8 cellular contexts compared by ENCODE assay signal in the genomic region with DNA sequence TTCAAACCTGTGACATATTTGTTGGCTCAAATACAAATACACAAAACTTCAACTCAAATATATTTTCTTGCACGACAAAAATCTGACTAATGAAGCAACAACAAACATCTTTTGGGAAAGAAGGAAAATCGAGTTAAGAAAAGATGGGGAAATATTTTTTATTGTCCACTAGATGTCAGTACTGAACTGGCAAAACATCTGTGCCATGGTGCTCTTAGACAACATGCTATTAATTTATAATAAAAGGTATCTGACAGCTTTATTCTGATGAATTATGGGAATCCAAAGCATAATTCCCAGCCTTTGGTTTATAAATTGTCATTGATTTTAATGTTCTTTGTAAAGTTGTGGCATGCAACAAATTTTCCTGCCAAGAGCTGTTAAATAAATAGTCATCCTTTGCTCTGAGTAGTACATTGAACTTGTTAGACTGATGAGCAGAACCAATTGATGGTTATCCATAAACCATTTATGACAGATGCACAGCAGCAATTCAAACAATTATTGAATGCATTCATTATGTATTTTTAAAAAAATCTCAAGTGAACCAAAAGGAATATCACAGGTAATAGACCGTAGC.
DNase-seq lines count a peak whose midpoint lies in the region; ATAC-seq and TF ChIP-seq lines count a peak whose summit lies in the region.

No MANE protein-coding gene starts in this region.

- no peaks in the 10 kb centered on the region for H3K36me3 Mint-ChIP-seq in Calu3 (ENCODE audit: insufficient read depth, unreplicated experiment)
- H3K36me3 Mint-ChIP-seq in activated naive CD4-positive, alpha-beta T cell treated with anti-CD3 and anti-CD28 coated beads for 36 hours (ENCODE audit: low read depth) = no peaks in the 10 kb centered on the region

- no peak overlapping the region for H3K27ac Mint-ChIP-seq in Calu3 (ENCODE audit: unreplicated experiment)
- H3K27ac Mint-ChIP-seq in activated naive CD4-positive, alpha-beta T cell treated with anti-CD3 and anti-CD28 coated beads for 36 hours = no peak overlapping the region

- no peak overlapping the region for H3K9ac ChIP-seq in smooth muscle cell (ENCODE audit: low read depth)

- H3K27ac ChIP-seq in Panc1 (ENCODE audit: low read length) (no peak overlapping the region), smooth muscle cell (ENCODE audit: low read depth) (no peak overlapping the region)

- BruUV-seq in Calu3 (replicated peaks; lab: Mats Ljungman, UMichigan) (no TSS peak), Panc1 (replicated peaks; lab: Mats Ljungman, UMichigan) (no TSS peak)

- H3K9me3 ChIP-seq in Panc1 (ENCODE audit: control insufficient read depth, insufficient read depth, low read depth, low read length) = no peaks in the 10 kb centered on the region
- H3K9me3 ChIP-seq in smooth muscle cell (replicated peaks; ENCODE audit: low read depth) = no peaks in the 10 kb centered on the region

- no peaks in the 10 kb centered on the region for H3K27me3 ChIP-seq in Panc1 (ENCODE audit: control insufficient read depth, insufficient read depth, low read length)
- H3K27me3 ChIP-seq in smooth muscle cell (ENCODE audit: low read depth) = peaks cover 8% of the 10 kb centered on the region

- H2AFZ ChIP-seq in smooth muscle cell (ENCODE audit: low read depth) = no peak overlapping the region

- intact Hi-C loops in Calu3 (cut with micrococcal nuclease; ENCODE audit: unreplicated experiment) = loop anchor here (1.0 to 10.0 kb wide), 3 partner anchors 199 to 1929 kb away; no protein-coding TSS in a partner anchor
- intact Hi-C loops in Panc1 (cut with micrococcal nuclease; ENCODE audit: unreplicated experiment) = no loop called here
- intact Hi-C loops in activated naive CD4-positive, alpha-beta T cell treated with anti-CD3 and anti-CD28 coated beads for 36 hours (cut with micrococcal nuclease) = loop anchor here (1.0 to 5.0 kb wide), 3 partner anchors 199 to 1980 kb away; no protein-coding TSS in a partner anchor

- ATAC-seq in Panc1 = no peak
- no peak for ATAC-seq in HG03097 (IDR thresholded peaks at IDR 0.05; ENCODE audit: low FRiP score, unreplicated experiment)
- ATAC-seq in GM19023 (IDR thresholded peaks at IDR 0.05; ENCODE audit: unreplicated experiment) = no peak

- DNase-seq in Calu3 = no peak
- peak; percentile 48 for DNase-seq in HT-29 (ENCODE audit: low spot score)
- DNase-seq in Panc1 (ENCODE audit: low read depth, low spot score) = peak; percentile 10
- DNase-seq in fibroblast of mammary gland (ENCODE audit: low read depth) = peak; percentile 63
- no peak for DNase-seq in smooth muscle cell (lab: John Stamatoyannopoulos, UW; ENCODE audit: unreplicated experiment)
- DNase-seq in activated naive CD4-positive, alpha-beta T cell treated with anti-CD3 and anti-CD28 coated beads for 36 hours = no peak

- H3K4me2 ChIP-seq in smooth muscle cell = no peak overlapping the region

- peaks cover 6% of the 10 kb centered on the region for H3K4me1 Mint-ChIP-seq in Calu3 (ENCODE audit: low read depth, unreplicated experiment)
- no peaks in the 10 kb centered on the region for H3K4me1 Mint-ChIP-seq in activated naive CD4-positive, alpha-beta T cell treated with anti-CD3 and anti-CD28 coated beads for 36 hours (ENCODE audit: low read depth)

- CTCF ChIA-PET in Calu3 (lab: Charles Lee) = interaction anchor here (1.2 to 2.0 kb wide), 3 partner anchors 199 to 1922 kb away, joined by 5 to 8 read pairs (median 8); no protein-coding TSS in a partner anchor
- CTCF ChIA-PET in Panc1 (lab: Charles Lee) = no interaction called here
- CTCF ChIA-PET in activated naive CD4-positive, alpha-beta T cell treated with anti-CD3 and anti-CD28 coated beads for 36 hours (lab: Charles Lee) = interaction anchor here (0.7 to 1.5 kb wide), 9 partner anchors 10 to 1979 kb away, joined by 3 to 5 read pairs (median 3); no protein-coding TSS in a partner anchor

- H3K4me1 ChIP-seq in Panc1 (ENCODE audit: control insufficient read depth, insufficient read depth, low read length) = no peaks in the 10 kb centered on the region
- H3K4me1 ChIP-seq in smooth muscle cell (ENCODE audit: low read depth) = no peaks in the 10 kb centered on the region

- H3K4me3 Mint-ChIP-seq in Calu3 (ENCODE audit: low read depth, unreplicated experiment) = no peak overlapping the region
- H3K4me3 Mint-ChIP-seq in activated naive CD4-positive, alpha-beta T cell treated with anti-CD3 and anti-CD28 coated beads for 36 hours = no peak overlapping the region

- no peaks in the 10 kb centered on the region for H4K20me1 ChIP-seq in smooth muscle cell (ENCODE audit: low read depth)

- H3K4me3 ChIP-seq in Panc1 (ENCODE audit: low read depth in 2 of 2, low read length in 2 of 2) (no peak overlapping the region), fibroblast of mammary gland (ENCODE audit: control insufficient read depth, low read depth, low read length) (no peak overlapping the region), smooth muscle cell (no peak overlapping the region)

- peaks cover 48% of the 10 kb centered on the region for H3K27me3 Mint-ChIP-seq in Calu3 (ENCODE audit: unreplicated experiment)
- H3K27me3 Mint-ChIP-seq in activated naive CD4-positive, alpha-beta T cell treated with anti-CD3 and anti-CD28 coated beads for 36 hours (ENCODE audit: low read depth) = peaks cover 15% of the 10 kb centered on the region

- TF ChIP-seq CTCF in Calu3 (IDR thresholded peaks at IDR 0.05; ENCODE audit: unreplicated experiment) (peak; percentile 47), Panc1 (IDR thresholded peaks at IDR 0.05) (peak; percentile 43; the same call in 1 of the 2 replicates), fibroblast of mammary gland (conservative IDR thresholded peaks at IDR 0.05; ENCODE audit: control insufficient read depth, insufficient read depth, low read depth, low read length) (peak; percentile 56), smooth muscle cell (IDR thresholded peaks at IDR 0.05; ENCODE audit: borderline replicate concordance, insufficient read depth, poor library complexity, severe bottlenecking) (peak; percentile 74)

- POLR2A ChIA-PET in Panc1 (lab: Charles Lee) = no interaction called here

- H3F3A ChIP-seq in smooth muscle cell (ENCODE audit: low read depth) = no peaks in the 10 kb centered on the region

- 37% methylated on average over 3 of the region's 3 CpGs for WGBS in smooth muscle cell (ENCODE audit: low lambda C conversion rate)

- no peaks in the 10 kb centered on the region for H3K36me3 ChIP-seq in Panc1 (ENCODE audit: control insufficient read depth, insufficient read depth, low read length)
- no peaks in the 10 kb centered on the region for H3K36me3 ChIP-seq in smooth muscle cell (ENCODE audit: low read depth)

- no peaks in the 10 kb centered on the region for H3K9me3 Mint-ChIP-seq in Calu3 (ENCODE audit: low read depth, unreplicated experiment)
- H3K9me3 Mint-ChIP-seq in activated naive CD4-positive, alpha-beta T cell treated with anti-CD3 and anti-CD28 coated beads for 36 hours = no peaks in the 10 kb centered on the region

- no peaks in the 10 kb centered on the region for H3K79me2 ChIP-seq in smooth muscle cell (ENCODE audit: low read depth)

- in situ Hi-C loops in Panc1 (cut with HindIII; ENCODE audit: low pct_unique_long_range_greater_than_20kb, low sequenced_read_pairs) = no loop called here

Comparison
In these comparisons a context has a peak if more than half of its experiments do, and no peak if none do; other contexts are left out.
1. DNase-seq: peak in HT-29 (single experiment), Panc1 (single experiment) and fibroblast of mammary gland (single experiment); none in Calu3 (single experiment), smooth muscle cell (single experiment) and activated naive CD4-positive, alpha-beta T cell treated with anti-CD3 and anti-CD28 coated beads for 36 hours (single experiment).
2. Peak in every context shown above with its lines, with median percentiles within 50 percentile points of each other: CTCF ChIP-seq.